16 cellular contexts compared by ENCODE assay signal in genomic region chr10:46615540-46615939, GRCh38. TPM values are rescaled to one million over a fixed set of nuclear protein-coding genes. Genes with fewer than 3 reads are reported as not detected.
"Had no signal": no experiment of that assay in that cellular context is flagged by ENCODE, and none has a peak within 500 bp of the region (broad histone marks: within the 10 kb centered on the region; RNA-seq: fewer than 3 reads in every experiment).

No MANE protein-coding gene starts in this region.

RNA-seq across cellular contexts. Expression of gene GPRIN2, which starts 59.1 kb away (rescaled TPM):
- total RNA-seq: activated CD4-positive, alpha-beta memory T cell treated with anti-CD3 and anti-CD28 coated beads for 36 hours; activated CD4-positive, alpha-beta T cell treated with anti-CD3 and anti-CD28 coated beads, Interleukin-2, amount 10 ng/mL, durations not matched to agents 24 days and 14 days; activated CD8-positive, alpha-beta memory T cell treated with anti-CD3 and anti-CD28 coated beads for 36 hours; activated CD8-positive, alpha-beta T cell treated with anti-CD3 and anti-CD28 coated beads for 36 hours; activated naive CD4-positive, alpha-beta T cell treated with anti-CD3 and anti-CD28 coated beads for 36 hours; activated naive CD4-positive, alpha-beta T cell treated with anti-CD3 and anti-CD28 coated beads, Interleukin-2, amount 50 U/mL, for 72 hours; activated naive CD8-positive, alpha-beta T cell treated with anti-CD3 and anti-CD28 coated beads for 36 hours; activated T-cell treated with anti-CD3 and anti-CD28 coated beads, Interleukin-2, amount 50 U/mL, for 4 hours; activated T-cell treated with anti-CD3 and anti-CD28 coated beads, Interleukin-2, amount 50 U/mL, for 72 hours; activated T-helper 1 cell treated with anti-CD3 and anti-CD28 coated beads, Interleukin-12 subunit alpha, Interleukin-12 subunit beta, Interleukin-2, Interleukin-4 antibody, amounts not matched to agents 30 ng/mL and 10 ng/mL and 1 ng/mL, durations not matched to agents 14 hours and 24 hours and 36 hours; activated T-helper 17 cell treated with anti-CD3 and anti-CD28 coated beads, Interleukin-2, amount 50 U/mL, for 72 hours; cardiac septum; T-cell; T-helper 1 cell treated with Interleukin-12 subunit alpha and Interleukin-12 subunit beta and Interleukin-4 antibody, amounts not matched to agents 30 ng/mL and 1 ng/mL, for 36 hours; T-helper 17 cell; T-helper 2 cell treated with Interferon-gamma antibody and Interleukin-4, amounts not matched to agents 100 ng/mL and 5 ng/mL, for 36 hours had no signal
